In the genomic region with DNA sequence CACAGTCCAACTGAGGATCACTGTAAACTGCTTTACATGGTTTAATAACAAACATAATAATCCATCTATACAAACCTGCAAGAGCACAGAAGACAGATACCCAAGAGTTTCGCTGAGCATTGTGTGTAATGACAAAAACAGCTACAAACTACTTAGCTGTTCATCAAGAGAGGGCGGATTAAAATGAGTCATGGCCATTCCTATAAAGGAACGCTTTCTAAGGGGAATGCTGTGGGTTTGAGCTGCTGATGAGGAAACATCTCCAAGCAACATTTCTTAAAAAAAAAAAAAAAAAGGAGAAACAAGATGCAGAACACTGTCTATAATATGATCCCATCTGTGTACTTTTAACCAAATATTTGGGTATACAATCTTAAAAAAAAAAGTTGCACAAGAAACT, we compare ENCODE assay signal across 12 cellular contexts. TPM values are rescaled to one million over a fixed set of nuclear protein-coding genes. Genes with fewer than 3 reads are reported as not detected.
DNase-seq lines count a peak whose midpoint lies in the region; ATAC-seq and TF ChIP-seq lines count a peak whose summit lies in the region.
"Had no signal": no experiment of that assay in that cellular context is flagged by ENCODE, and none has a peak within 500 bp of the region (broad histone marks: within the 10 kb centered on the region; RNA-seq: fewer than 3 reads in every experiment).

No MANE protein-coding gene starts in this region.

- H3K27ac ChIP-seq in SK-N-SH (ENCODE audit: low read depth in 2 of 2, low read length in 1 of 2) = peak overlapping the region in 1 of 2 experiments; percentile 11; a peak in 1 of 4 replicates
- no peak overlapping the region for H3K27ac ChIP-seq in ovary
- H3K27ac ChIP-seq: tibial artery had no signal

- H3F3A ChIP-seq in SK-N-SH (replicated peaks; ENCODE audit: insufficient read depth) = peaks cover 23% of the 10 kb centered on the region

- DNase-seq in activated T-cell treated with anti-CD3 and anti-CD28 coated beads, Interleukin-2, amount 50 U/mL, for 4 hours = no peak
- no peak for DNase-seq in activated T-cell treated with anti-CD3 and anti-CD28 coated beads, Interleukin-2, amount 50 U/mL, for 48 hours
- DNase-seq in SK-N-SH = no peak
- DNase-seq in fibroblast of pulmonary artery (ENCODE audit: low read depth) = peak; percentile 89
- DNase-seq in ovary = no peak
- no peak for DNase-seq in stimulated activated CD4-positive, alpha-beta T cell treated with anti-CD3 and anti-CD28 coated beads, Interleukin-2, amount 100 ng/mL, for 48 hours
- DNase-seq: ACHN, cerebellar nuclear complex, NCI-H82, tibial artery had no signal

- H4K20me1 ChIP-seq in SK-N-SH (ENCODE audit: insufficient read depth) = peaks cover 90% of the 10 kb centered on the region

- intact Hi-C loops in ovary (cut with DNase I) = no loop called here

- peak overlapping the region; percentile 6; the same call in 1 of the 2 replicates for H3K4me2 ChIP-seq in SK-N-SH

- TF ChIP-seq CTCF in SK-N-SH (IDR thresholded peaks at IDR 0.05) (no peak), fibroblast of pulmonary artery (IDR thresholded peaks at IDR 0.05; ENCODE audit: low read length, missing control alignments) (no peak), ovary (IDR thresholded peaks at IDR 0.05) (no peak)

- no peaks in the 10 kb centered on the region for H3K9me3 ChIP-seq in SK-N-SH
- no peaks in the 10 kb centered on the region for H3K9me3 ChIP-seq in ovary
- H3K9me3 ChIP-seq: tibial artery had no signal

- no peak overlapping the region for H2AFZ ChIP-seq in SK-N-SH (ENCODE audit: low read depth)

- CTCF ChIA-PET in SK-N-SH (lab: Yijun Ruan, JAX) = no interaction called here

- H3K9me2 ChIP-seq in SK-N-SH = no peaks in the 10 kb centered on the region

- no peak for TF ChIP-seq RAD21 in SK-N-SH (IDR thresholded peaks at IDR 0.05; ENCODE audit: low read length)

- H3K9ac ChIP-seq in SK-N-SH = no peak overlapping the region

- peaks cover 25% of the 10 kb centered on the region for H3K36me3 Mint-ChIP-seq in activated T-cell treated with anti-CD3 and anti-CD28 coated beads, Interleukin-2, amount 50 U/mL, for 4 hours (ENCODE audit: insufficient read depth)
- H3K36me3 Mint-ChIP-seq in stimulated activated memory B cell treated with anti-CD40 and anti-IgM and Interleukin-4, amounts not matched to agents 10 μg/mL and 1 μg/mL and 100 μg/mL, for 72 hours = peaks cover 53% of the 10 kb centered on the region

- H3K27me3 ChIP-seq in SK-N-SH (ENCODE audit: insufficient read depth) (no peaks in the 10 kb centered on the region), ovary (no peaks in the 10 kb centered on the region)
- H3K27me3 ChIP-seq: tibial artery had no signal

- H3K4me1 ChIP-seq in SK-N-SH (ENCODE audit: control insufficient read depth in 1 of 2, insufficient read depth in 2 of 2, low read depth in 1 of 2, low read length in 1 of 2) = peaks cover 17 to 32% of the 10 kb centered on the region in 2 experiments
- peaks cover 10% of the 10 kb centered on the region for H3K4me1 ChIP-seq in ovary (ENCODE audit: insufficient read depth)

- H3K4me1 Mint-ChIP-seq in activated T-cell treated with anti-CD3 and anti-CD28 coated beads, Interleukin-2, amount 50 U/mL, for 4 hours (ENCODE audit: low read depth) = peaks cover 80% of the 10 kb centered on the region
- peaks cover 88% of the 10 kb centered on the region for H3K4me1 Mint-ChIP-seq in stimulated activated memory B cell treated with anti-CD40 and anti-IgM and Interleukin-4, amounts not matched to agents 10 μg/mL and 1 μg/mL and 100 μg/mL, for 72 hours

- H3K4me3 ChIP-seq in SK-N-SH (ENCODE audit: low read depth in 2 of 2, low read length in 1 of 2) = no peak overlapping the region
- no peak overlapping the region for H3K4me3 ChIP-seq in fibroblast of pulmonary artery (replicated peaks; ENCODE audit: low read depth, low read length)
- no peak overlapping the region for H3K4me3 ChIP-seq in ovary
- H3K4me3 ChIP-seq: tibial artery had no signal

- POLR2A ChIA-PET in SK-N-SH (lab: Yijun Ruan, JAX) = interaction anchor here (0.6 kb wide), 1 partner anchor 96 kb away, joined by 7 read pairs; no protein-coding TSS in a partner anchor

- no peak for ATAC-seq in activated T-cell treated with anti-CD3 and anti-CD28 coated beads, Interleukin-2, amount 50 U/mL, for 4 hours
- ATAC-seq in stimulated activated memory B cell treated with anti-CD40 and anti-IgM and Interleukin-4, amounts not matched to agents 10 μg/mL and 1 μg/mL and 100 μg/mL, for 72 hours = no peak
- ATAC-seq in GM18870 (IDR thresholded peaks at IDR 0.05; ENCODE audit: unreplicated experiment) = no peak

- no peak for TF ChIP-seq POLR2A in ovary (IDR thresholded peaks at IDR 0.05)

- no peaks in the 10 kb centered on the region for H3K9me3 Mint-ChIP-seq in activated T-cell treated with anti-CD3 and anti-CD28 coated beads, Interleukin-2, amount 50 U/mL, for 4 hours
- no peaks in the 10 kb centered on the region for H3K9me3 Mint-ChIP-seq in stimulated activated memory B cell treated with anti-CD40 and anti-IgM and Interleukin-4, amounts not matched to agents 10 μg/mL and 1 μg/mL and 100 μg/mL, for 72 hours

- peak overlapping the region; percentile 95 for H3K27ac Mint-ChIP-seq in stimulated activated memory B cell treated with anti-CD40 and anti-IgM and Interleukin-4, amounts not matched to agents 10 μg/mL and 1 μg/mL and 100 μg/mL, for 72 hours

- peaks cover 100% of the 10 kb centered on the region for H3K79me2 ChIP-seq in SK-N-SH (ENCODE audit: insufficient read depth)

- TF ChIP-seq EP300 in SK-N-SH (IDR thresholded peaks at IDR 0.05; ENCODE audit: borderline replicate concordance in 1 of 2, low read depth in 1 of 2, low read length in 1 of 2) = no peak
- no peak for TF ChIP-seq EP300 in ovary (IDR thresholded peaks at IDR 0.05)

- WGBS in SK-N-SH (ENCODE audit: low lambda C conversion rate) = 26% methylated on average over 3 of the region's 3 CpGs
- 78 to 91% (median 90%) methylated on average over 3 of the region's 3 CpGs for WGBS in ovary, 3 donors

- H3K27me3 Mint-ChIP-seq in activated T-cell treated with anti-CD3 and anti-CD28 coated beads, Interleukin-2, amount 50 U/mL, for 4 hours (ENCODE audit: low read depth) = no peaks in the 10 kb centered on the region
- no peaks in the 10 kb centered on the region for H3K27me3 Mint-ChIP-seq in stimulated activated memory B cell treated with anti-CD40 and anti-IgM and Interleukin-4, amounts not matched to agents 10 μg/mL and 1 μg/mL and 100 μg/mL, for 72 hours

- H3K36me3 ChIP-seq in SK-N-SH (replicated peaks in 1 of 2; ENCODE audit: control insufficient read depth in 1 of 2, insufficient read depth in 2 of 2, low read length in 1 of 2) = peaks cover 0 to 5% of the 10 kb centered on the region in 2 experiments
- no peaks in the 10 kb centered on the region for H3K36me3 ChIP-seq in ovary
- H3K36me3 ChIP-seq: tibial artery had no signal

- peak overlapping the region; percentile 3 for H3K4me3 Mint-ChIP-seq in activated T-cell treated with anti-CD3 and anti-CD28 coated beads, Interleukin-2, amount 50 U/mL, for 4 hours
- peak overlapping the region; percentile 94 for H3K4me3 Mint-ChIP-seq in stimulated activated memory B cell treated with anti-CD40 and anti-IgM and Interleukin-4, amounts not matched to agents 10 μg/mL and 1 μg/mL and 100 μg/mL, for 72 hours

TF ChIP-seq in SK-N-SH, 30 proteins besides CTCF, POLR2A, EP300 and RAD21:
- TF ChIP-seq ZBTB33 (IDR thresholded peaks at IDR 0.05; ENCODE audit: borderline replicate concordance, low read depth) = no peak
- TF ChIP-seq, protein P1, sequence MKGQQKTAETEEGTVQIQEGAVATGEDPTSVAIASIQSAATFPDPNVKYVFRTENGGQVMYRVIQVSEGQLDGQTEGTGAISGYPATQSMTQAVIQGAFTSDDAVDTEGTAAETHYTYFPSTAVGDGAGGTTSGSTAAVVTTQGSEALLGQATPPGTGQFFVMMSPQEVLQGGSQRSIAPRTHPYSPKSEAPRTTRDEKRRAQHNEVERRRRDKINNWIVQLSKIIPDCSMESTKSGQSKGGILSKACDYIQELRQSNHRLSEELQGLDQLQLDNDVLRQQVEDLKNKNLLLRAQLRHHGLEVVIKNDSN (IDR thresholded peaks at IDR 0.05; ENCODE audit: borderline replicate concordance, low read depth) = no peak
- peak; percentile 57 for TF ChIP-seq TCF12 (IDR thresholded peaks at IDR 0.05)
- peak; percentile 40; the same call in 1 of the 2 replicates for TF ChIP-seq PBX3 (IDR thresholded peaks at IDR 0.05)
- peak; percentile 69 for TF ChIP-seq JUND (IDR thresholded peaks at IDR 0.05)
- TF ChIP-seq FOSL2 (IDR thresholded peaks at IDR 0.05; ENCODE audit: borderline replicate concordance, low read depth) = peak; percentile 84

RNA-seq across cellular contexts. Expression of gene VOPP1, which starts 33.8 kb away (rescaled TPM):
- total RNA-seq in activated T-cell treated with anti-CD3 and anti-CD28 coated beads, Interleukin-2, amount 50 U/mL, for 4 hours = 100 to 1,000 TPM in 1 of 3 donors, 10 to 100 TPM in 2; 63.6 to 103 (median 99.2) TPM
- polyA plus RNA-seq in SK-N-SH (2012; rRNA removed) (69.5 and 79.3 TPM in 2 replicates), ovary (10 to 100 TPM; 33.9 to 44.0 TPM)
- 77.0 and 82.6 TPM in 2 replicates for polyA plus RNA-seq in SK-N-SH (2012; cell fraction: cytosol; rRNA removed)
- 32.4 and 38.8 TPM in 2 replicates for polyA plus RNA-seq in SK-N-SH (2012; cell fraction: nucleus; rRNA removed)
- 10 to 100 TPM; 28.0 to 52.1 (median 48.9) TPM for total RNA-seq in ovary
